ENCODE assay signal across 22 cellular contexts in genomic region chr20:44756956-44757355, GRCh38. TPM values are rescaled to one million over a fixed set of nuclear protein-coding genes. Genes with fewer than 3 reads are reported as not detected.
A peak's percentile ranks its signal among the peaks of the same experiment; 100 is the strongest.
DNase-seq lines count a peak whose midpoint lies in the region; ATAC-seq, FAIRE-seq and TF ChIP-seq lines count a peak whose summit lies in the region.
"Had no signal": no experiment of that assay in that cellular context is flagged by ENCODE, and none has a peak within 500 bp of the region (broad histone marks: within the 10 kb centered on the region; RNA-seq: fewer than 3 reads in every experiment).

No MANE protein-coding gene starts in this region.

- in situ Hi-C loops in mammary epithelial cell (cut with MboI; ENCODE audit: low sequenced_read_pairs in 2 of 2), result no loop called here

- H3K27me3 Mint-ChIP-seq in neural crest cell (ENCODE audit: low read depth), result peaks cover 7% of the 10 kb centered on the region

- no peaks in the 10 kb centered on the region for H3K79me2 ChIP-seq in mammary epithelial cell (ENCODE audit: insufficient read depth, low read length)

- H3K36me3 Mint-ChIP-seq in neural crest cell (ENCODE audit: low read depth), result no peaks in the 10 kb centered on the region
- H3K36me3 Mint-ChIP-seq: CD4-positive, alpha-beta memory T cell had no signal

- H3K27ac ChIP-seq in mammary epithelial cell (ENCODE audit: insufficient read depth, low read depth, low read length), result no peak overlapping the region
- H3K27ac ChIP-seq in left lung, result no peak overlapping the region
- H3K27ac ChIP-seq: GM23248 had no signal

- peak; percentile 55 for FAIRE-seq in HTR-8/SVneo (lab: Jason Lieb, UNC)
- FAIRE-seq: GM12878, GM19239, H1 had no signal

- dilution Hi-C loops in mammary epithelial cell (cut with HindIII; ENCODE audit: low sequenced_read_pairs), result loop anchor here (5.0 to 10.0 kb wide), 5 partner anchors 50 to 372 kb away; no protein-coding TSS in a partner anchor

- intact Hi-C loops in mammary epithelial cell (cut with micrococcal nuclease) (no loop called here), left lung (cut with DNase I) (no loop called here)

- peak overlapping the region; percentile 19 for H3K27ac Mint-ChIP-seq in neural crest cell (ENCODE audit: unreplicated experiment)
- H3K27ac Mint-ChIP-seq: CD4-positive, alpha-beta memory T cell; H9; HFFc6 had no signal

- no peak for ATAC-seq in left lung
- ATAC-seq: GM12878 had no signal

- 93% methylated on average over 2 of the region's 5 CpGs for WGBS in mammary epithelial cell (ENCODE audit: low coverage, missing lambda C conversion rate)

- H3K4me3 Mint-ChIP-seq in neural crest cell, result no peak overlapping the region
- H3K4me3 Mint-ChIP-seq: CD4-positive, alpha-beta memory T cell; H9; HFFc6 had no signal

- no peaks in the 10 kb centered on the region for H3K4me1 Mint-ChIP-seq in neural crest cell
- H3K4me1 Mint-ChIP-seq: CD4-positive, alpha-beta memory T cell had no signal

- H3K9me3 ChIP-seq in mammary epithelial cell (replicated peaks; ENCODE audit: insufficient read depth, low read length) (no peaks in the 10 kb centered on the region), left lung (no peaks in the 10 kb centered on the region)

- H3K4me1 ChIP-seq in mammary epithelial cell (ENCODE audit: insufficient read depth, low read length) (no peaks in the 10 kb centered on the region), left lung (peaks cover 0 to 3% of the 10 kb centered on the region in 2 donors)

- TF ChIP-seq CTCF in neural crest cell (conservative IDR thresholded peaks at IDR 0.05) (no peak), mammary epithelial cell (conservative IDR thresholded peaks at IDR 0.05 in 1 of 2, IDR thresholded peaks at IDR 0.05 in 1 of 2; ENCODE audit: extremely low read depth in 1 of 2, insufficient read depth in 1 of 2, low read depth in 1 of 2, low read length in 2 of 2) (no peak), left lung (IDR thresholded peaks at IDR 0.05) (no peak)

- H3K9ac ChIP-seq in mammary epithelial cell (ENCODE audit: insufficient read depth, low read length), result no peak overlapping the region
- H3K9ac ChIP-seq: GM23248 had no signal

- H3K4me3 ChIP-seq in H7 (ENCODE audit: insufficient read depth, low read depth, low read length), result no peak overlapping the region
- no peak overlapping the region for H3K4me3 ChIP-seq in mammary epithelial cell (replicated peaks in 1 of 3; ENCODE audit: insufficient read depth in 1 of 3, low read depth in 2 of 3, low read length in 3 of 3)
- H3K4me3 ChIP-seq in left lung, result no peak overlapping the region
- H3K4me3 ChIP-seq: GM12878, GM23248 had no signal

- H3K9me3 Mint-ChIP-seq in neural crest cell, result no peaks in the 10 kb centered on the region
- H3K9me3 Mint-ChIP-seq: H9, HFFc6 had no signal

- no TSS peak for BruUV-seq in mammary epithelial cell (replicated peaks; lab: Mats Ljungman, UMichigan)

- H3K4me2 ChIP-seq in mammary epithelial cell (ENCODE audit: insufficient read depth, low read depth, low read length), result no peak overlapping the region

- CTCF ChIA-PET in mammary epithelial cell (lab: Charles Lee; ENCODE audit: low non-redundant PET), result no interaction called here

- no peaks in the 10 kb centered on the region for H4K20me1 ChIP-seq in mammary epithelial cell (ENCODE audit: insufficient read depth, low read length)

- H3K27me3 ChIP-seq in H7 (ENCODE audit: control insufficient read depth, insufficient read depth, low read length), result no peaks in the 10 kb centered on the region
- no peaks in the 10 kb centered on the region for H3K27me3 ChIP-seq in mammary epithelial cell (ENCODE audit: insufficient read depth, low read length)
- H3K27me3 ChIP-seq in left lung, result peaks cover 0 to 3% of the 10 kb centered on the region in 2 donors

- H2AFZ ChIP-seq in mammary epithelial cell (ENCODE audit: low read depth, low read length), result no peak overlapping the region
- H2AFZ ChIP-seq: GM23248 had no signal

- DNase-seq in H7, result peak; percentile 37
- no peak for DNase-seq in HTR-8/SVneo (ENCODE audit: insufficient read length, low spot score)
- no peak for DNase-seq in neural crest cell (ENCODE audit: low read depth, low spot score)
- DNase-seq in mammary epithelial cell, result no peak
- no peak for DNase-seq in NCI-H82 (lab: John Stamatoyannopoulos, UW)
- no peak for DNase-seq in left lung
- DNase-seq: C1 segment of cervical spinal cord; CD4-positive, alpha-beta memory T cell; COR-L47; DMS153; DMS79; EL; GDM1; GM23248; H9; HFFc6 had no signal

- H3K36me3 ChIP-seq in H7 (replicated peaks; ENCODE audit: control insufficient read depth, insufficient read depth, low read length) (no peaks in the 10 kb centered on the region), mammary epithelial cell (ENCODE audit: insufficient read depth, low read length) (no peaks in the 10 kb centered on the region), left lung (no peaks in the 10 kb centered on the region)

RNA-seq across cellular contexts. Expression of gene KCNK15, which starts 11.3 kb away (rescaled TPM):
- 0.14 TPM in 1 of 2 replicates, not detected in the other for total RNA-seq in H7 (2014; rRNA removed; shearing (Covaris generic))
- total RNA-seq in neural crest cell, result not detected in 2 replicates
- total RNA-seq in mammary epithelial cell, result 1 to 10 TPM in 1 of 2 donors, under 1 TPM in 1; 0.31 to 1.0 TPM
- polyA plus RNA-seq in mammary epithelial cell, result 0.40 TPM
- polyA minus RNA-seq in mammary epithelial cell, result not detected
- 1 to 10 TPM; 1.8 to 3.1 TPM for total RNA-seq in left lung
- total RNA-seq: A172; A673; CD4-positive, alpha-beta memory T cell; GM12878 had no signal
- polyA plus RNA-seq: CD4-positive, alpha-beta memory T cell; GM12878 had no signal

RNA-seq across cellular contexts. Expression of gene CCN5, which starts 41.8 kb away (rescaled TPM):
- total RNA-seq in H7 (2014; rRNA removed; shearing (Covaris generic)), result not detected in 2 replicates
- total RNA-seq in neural crest cell (not detected in 2 replicates), mammary epithelial cell (under 1 TPM in 1 of 2 donors, not detected in 1; 0.67 TPM), left lung (10 to 100 TPM; 14.3 to 20.8 TPM)
- not detected for polyA plus RNA-seq in mammary epithelial cell
- polyA minus RNA-seq in mammary epithelial cell, result not detected
- total RNA-seq: A172; A673; CD4-positive, alpha-beta memory T cell; H1; H9 had no signal
- polyA plus RNA-seq: CD4-positive, alpha-beta memory T cell; H1 had no signal

RNA-seq across cellular contexts. Expression of gene RIMS4, which starts 53.4 kb away (rescaled TPM):
- total RNA-seq in H7 (2014; rRNA removed; shearing (Covaris generic)), result 2.7 and 3.1 TPM in 2 replicates
- 4.1 and 6.1 TPM in 2 replicates for total RNA-seq in neural crest cell
- total RNA-seq in mammary epithelial cell, result under 1 TPM; under 0.01 to 0.12 TPM
- not detected for polyA plus RNA-seq in mammary epithelial cell
- not detected for polyA minus RNA-seq in mammary epithelial cell
- 1 to 10 TPM in 1 of 2 donors, under 1 TPM in 1; 0.47 to 4.5 TPM for total RNA-seq in left lung
- total RNA-seq: CD4-positive, alpha-beta memory T cell; HFFc6 had no signal
- polyA plus RNA-seq: BJ; CD4-positive, alpha-beta memory T cell; GM23248 had no signal

Comparison
In these comparisons a context has a peak if more than half of its experiments do, and no peak if none do; other contexts are left out.
1. RNA of gene CCN5, which starts 41.8 kb away (total RNA-seq): 14.3 to 20.8 TPM in left lung; 0.67 TPM in mammary epithelial cell, not detected in H7 and not detected in neural crest cell; every median in the first group is over 4 times any median in the second.